26 cellular contexts compared by ENCODE assay signal in genomic region chr22:49738006-49738405, GRCh38.
"Had no signal": no experiment of that assay in that cellular context is flagged by ENCODE, and none has a peak within 500 bp of the region (broad histone marks: within the 10 kb centered on the region; RNA-seq: fewer than 3 reads in every experiment).

No MANE protein-coding gene starts in this region.

- DNase-seq: activated CD4-positive, alpha-beta T cell treated with anti-CD3 and anti-CD28 coated beads for 4 hours; activated naive CD4-positive, alpha-beta T cell treated with Interleukin-2 at 50 U/mL for 16 hours; activated naive CD8-positive, alpha-beta T cell treated with anti-CD3 and anti-CD28 coated beads, Interleukin-2, amount 50 U/mL, for 24 hours; activated T-cell treated with anti-CD3 and anti-CD28 coated beads, Interleukin-2, amount 50 U/mL, for 1 hour; amniotic stem cell; body of pancreas; MG63; MV-4-11; NCI-H1092 treated with DMSO at 0.1 percent for 48 hours; NCI-H1417 treated with DMSO at 0.1 percent for 48 hours; NCI-H1694; NCI-H2029; NCI-H2107; NCI-H2171 treated with DMSO at 0.1 percent for 48 hours; NCI-H226; NCI-H526 treated with DMSO at 0.1 percent for 48 hours; NCI-H82; SHP77; SW 1271 had no signal

- H3K27ac Mint-ChIP-seq: activated naive CD4-positive, alpha-beta T cell treated with anti-CD3 and anti-CD28 coated beads, Interleukin-2, amount 50 U/mL, for 72 hours; activated naive CD8-positive, alpha-beta T cell treated with anti-CD3 and anti-CD28 coated beads, Interleukin-2, amount 50 U/mL, for 24 hours; T-helper 2 cell treated with Interferon-gamma antibody and Interleukin-4, amounts not matched to agents 5 μg/mL and 100 μg/mL, for 36 hours had no signal

- H3K4me1 ChIP-seq: ascending aorta, body of pancreas, SJSA1 had no signal

- H3K4me3 Mint-ChIP-seq: activated naive CD8-positive, alpha-beta T cell treated with anti-CD3 and anti-CD28 coated beads, Interleukin-2, amount 50 U/mL, for 24 hours; central memory CD8-positive, alpha-beta T cell; T-helper 2 cell treated with Interferon-gamma antibody and Interleukin-4, amounts not matched to agents 5 μg/mL and 100 μg/mL, for 36 hours had no signal

- H3K27me3 ChIP-seq: ascending aorta, MG63 had no signal

- ATAC-seq: activated CD4-positive, CD25-positive, alpha-beta regulatory T cell treated with anti-CD3 and anti-CD28 coated beads, Interleukin-2, amount 50 U/mL, for 24 hours; activated naive CD4-positive, alpha-beta T cell treated with anti-CD3 and anti-CD28 coated beads, Interleukin-2, amount 50 U/mL, for 72 hours; activated naive CD8-positive, alpha-beta T cell treated with anti-CD3 and anti-CD28 coated beads, Interleukin-2, amount 50 U/mL, for 24 hours; body of pancreas; SK-N-SH treated with all-trans-retinoic acid at 6 μM for 48 hours had no signal

- H3K9me3 Mint-ChIP-seq: central memory CD8-positive, alpha-beta T cell had no signal

- H3K4me3 ChIP-seq: ascending aorta, body of pancreas, MG63, SJSA1 had no signal

- H3K36me3 ChIP-seq: ascending aorta, MG63, SJSA1 had no signal

- H3K9me3 ChIP-seq: MG63, SJSA1 had no signal

- H3K27ac ChIP-seq: ascending aorta, body of pancreas, SJSA1 had no signal
